Comparison of ENCODE assay signal across 11 cellular contexts in genomic region chr3:71536376-71536965, GRCh38. TPM values are rescaled to one million over a fixed set of nuclear protein-coding genes. Genes with fewer than 3 reads are reported as not detected.
DNase-seq lines count a peak whose midpoint lies in the region; ATAC-seq and TF ChIP-seq lines count a peak whose summit lies in the region.
"Had no signal": no experiment of that assay in that cellular context is flagged by ENCODE, and none has a peak within 500 bp of the region (broad histone marks: within the 10 kb centered on the region; RNA-seq: fewer than 3 reads in every experiment).

No MANE protein-coding gene starts in this region.

- no peaks in the 10 kb centered on the region for H3K27me3 ChIP-seq in SK-N-SH (ENCODE audit: insufficient read depth)
- H3K27me3 ChIP-seq in fibroblast of lung (ENCODE audit: control insufficient read depth, insufficient read depth, low read length) = no peaks in the 10 kb centered on the region
- no peaks in the 10 kb centered on the region for H3K27me3 ChIP-seq in skeletal muscle tissue (ENCODE audit: control insufficient read depth in 3 of 3, insufficient read depth in 3 of 3, low read length in 3 of 3)
- H3K27me3 ChIP-seq in tibial nerve = no peaks in the 10 kb centered on the region
- H3K27me3 ChIP-seq: cardiac muscle cell, MG63, ovary had no signal

- H3K36me3 Mint-ChIP-seq in immature natural killer cell = peaks cover 0 to 4% (median 0%) of the 10 kb centered on the region in 3 donors

- H3K4me1 ChIP-seq in SK-N-SH (ENCODE audit: control insufficient read depth in 1 of 2, insufficient read depth in 2 of 2, low read depth in 1 of 2, low read length in 1 of 2) = peaks cover 12 to 39% of the 10 kb centered on the region in 2 experiments
- H3K4me1 ChIP-seq in fibroblast of lung (ENCODE audit: control insufficient read depth, extremely low read depth, insufficient read depth, low read length) = peaks cover 19% of the 10 kb centered on the region
- peaks cover 0 to 9% (median 9%) of the 10 kb centered on the region in 3 donors for H3K4me1 ChIP-seq in skeletal muscle tissue (ENCODE audit: control insufficient read depth in 3 of 3, insufficient read depth in 3 of 3, low read length in 3 of 3)
- peaks cover 0 to 43% (median 4%) of the 10 kb centered on the region in 4 donors for H3K4me1 ChIP-seq in tibial nerve

- TF ChIP-seq CTCF in SK-N-SH (IDR thresholded peaks at IDR 0.05) (no peak), fibroblast of lung (conservative IDR thresholded peaks at IDR 0.05 in 1 of 2, IDR thresholded peaks at IDR 0.05 in 1 of 2; ENCODE audit: low read depth in 1 of 2, low read length in 2 of 2) (no peak), tibial nerve (IDR thresholded peaks at IDR 0.05) (no peak)

- WGBS in SK-N-SH (ENCODE audit: low lambda C conversion rate) = 48% methylated on average over 7 of the region's 7 CpGs
- 82 to 83% methylated on average over 7 of the region's 7 CpGs for WGBS in tibial nerve, 2 donors

- H3K9ac ChIP-seq in SK-N-SH (peak overlapping the region; percentile 62), fibroblast of lung (ENCODE audit: insufficient read depth, low read length) (peak overlapping the region; percentile 45), skeletal muscle tissue (ENCODE audit: low read depth in 1 of 3, low read length in 3 of 3) (no peak overlapping the region)

- no peak for TF ChIP-seq POLR2A in tibial nerve (IDR thresholded peaks at IDR 0.05)

- ATAC-seq in GM19397 (IDR thresholded peaks at IDR 0.05; ENCODE audit: unreplicated experiment) = no peak

- peaks cover 0 to 8% of the 10 kb centered on the region in 2 experiments for H3K36me3 ChIP-seq in SK-N-SH (replicated peaks in 1 of 2; ENCODE audit: control insufficient read depth in 1 of 2, insufficient read depth in 2 of 2, low read length in 1 of 2)
- H3K36me3 ChIP-seq in fibroblast of lung (ENCODE audit: control insufficient read depth, insufficient read depth, low read length) = no peaks in the 10 kb centered on the region
- peaks cover 0 to 2% (median 0%) of the 10 kb centered on the region in 3 donors for H3K36me3 ChIP-seq in skeletal muscle tissue (ENCODE audit: control insufficient read depth in 3 of 3, insufficient read depth in 3 of 3, low read length in 3 of 3)
- no peaks in the 10 kb centered on the region for H3K36me3 ChIP-seq in tibial nerve
- H3K36me3 ChIP-seq: cardiac muscle cell, MG63, ovary had no signal

- H2AFZ ChIP-seq in SK-N-SH (ENCODE audit: low read depth) (no peak overlapping the region), fibroblast of lung (ENCODE audit: low read length) (no peak overlapping the region)

- H4K20me1 ChIP-seq in SK-N-SH (ENCODE audit: insufficient read depth) (no peaks in the 10 kb centered on the region), fibroblast of lung (ENCODE audit: control insufficient read depth, extremely low read depth, insufficient read depth, low read length) (no peaks in the 10 kb centered on the region)

- H3K27me3 Mint-ChIP-seq in immature natural killer cell (ENCODE audit: low read depth in 3 of 3) = peaks cover 0 to 2% (median 0%) of the 10 kb centered on the region in 3 donors

- H3K27ac ChIP-seq in SK-N-SH (ENCODE audit: low read depth in 2 of 2, low read length in 1 of 2) (peak overlapping the region; percentile 89 to 96), fibroblast of lung (ENCODE audit: insufficient read depth, low read length) (peak overlapping the region; percentile 89), skeletal muscle tissue (ENCODE audit: low read depth, low read length) (peak overlapping the region; percentile 60), tibial nerve (peak overlapping the region in 1 of 4 donors; percentile 52)
- H3K27ac ChIP-seq: cardiac muscle cell had no signal

- H3K9me3 Mint-ChIP-seq in immature natural killer cell = no peaks in the 10 kb centered on the region

- H3K27ac Mint-ChIP-seq in immature natural killer cell = no peak overlapping the region

- H3K4me1 Mint-ChIP-seq in immature natural killer cell = peaks cover 3% of the 10 kb centered on the region in 2 donors

- no peak overlapping the region for H3K4me3 Mint-ChIP-seq in immature natural killer cell

- peak overlapping the region; percentile 83 for H3K4me2 ChIP-seq in SK-N-SH
- peak overlapping the region; percentile 88 for H3K4me2 ChIP-seq in fibroblast of lung (ENCODE audit: extremely low read depth, insufficient read depth, low read length)

- TF ChIP-seq RAD21 in SK-N-SH (IDR thresholded peaks at IDR 0.05; ENCODE audit: low read length) = no peak

- H3K9me3 ChIP-seq in SK-N-SH (no peaks in the 10 kb centered on the region), fibroblast of lung (ENCODE audit: control insufficient read depth, insufficient read depth, low read depth, low read length) (no peaks in the 10 kb centered on the region), skeletal muscle tissue (ENCODE audit: control insufficient read depth in 3 of 3, low read length in 3 of 3) (no peaks in the 10 kb centered on the region), tibial nerve (no peaks in the 10 kb centered on the region)
- H3K9me3 ChIP-seq: MG63, ovary had no signal

- peak overlapping the region in 1 of 2 experiments; percentile 41; a peak in 2 of 4 replicates for H3K4me3 ChIP-seq in SK-N-SH (ENCODE audit: low read depth in 2 of 2, low read length in 1 of 2)
- H3K4me3 ChIP-seq in fibroblast of lung (replicated peaks in 1 of 4; ENCODE audit: control extremely low read depth in 1 of 4, insufficient read depth in 1 of 4, low read depth in 3 of 4, low read length in 4 of 4) = peak overlapping the region; percentile 11 to 23 (median 20)
- no peak overlapping the region for H3K4me3 ChIP-seq in skeletal muscle tissue (ENCODE audit: low read length in 3 of 3)
- H3K4me3 ChIP-seq in tibial nerve = no peak overlapping the region
- H3K4me3 ChIP-seq: cardiac muscle cell, MG63, ovary had no signal

- CTCF ChIA-PET in SK-N-SH (lab: Yijun Ruan, JAX) = no interaction called here

- H3K79me2 ChIP-seq in SK-N-SH (ENCODE audit: insufficient read depth) = peaks cover 87% of the 10 kb centered on the region
- H3K79me2 ChIP-seq in fibroblast of lung (ENCODE audit: control insufficient read depth, insufficient read depth, low read length) = no peaks in the 10 kb centered on the region

- H3K9me2 ChIP-seq in SK-N-SH = no peaks in the 10 kb centered on the region

- DNase-seq in HCEC 1CT (peak; percentile 82), SK-N-SH (no peak), fibroblast of lung (ENCODE audit: low read depth in 2 of 2) (peak; percentile 88 to 94), tibial nerve (ENCODE audit: low spot score in 2 of 2) (no peak), inferior parietal cortex (ENCODE audit: extremely low spot score) (no peak), immature natural killer cell (no peak)

- TF ChIP-seq EP300 in SK-N-SH (IDR thresholded peaks at IDR 0.05; ENCODE audit: borderline replicate concordance in 1 of 2, low read depth in 1 of 2, low read length in 1 of 2) (peak in 1 of 2 experiments; percentile 75; a peak in 1 of 4 replicates), tibial nerve (IDR thresholded peaks at IDR 0.05) (no peak)

- POLR2A ChIA-PET in SK-N-SH (lab: Yijun Ruan, JAX) = no interaction called here

- H3F3A ChIP-seq in SK-N-SH (replicated peaks; ENCODE audit: insufficient read depth) = peaks cover 60% of the 10 kb centered on the region

TF ChIP-seq in SK-N-SH, 30 proteins besides CTCF, POLR2A, EP300 and RAD21 (continues in another document):
- TF ChIP-seq GABPA (IDR thresholded peaks at IDR 0.05; ENCODE audit: low read depth) = no peak
- 0 out of 2 replicates have a peak, but pooled peaks have one; percentile 24 for TF ChIP-seq POLR2AphosphoS5 (IDR thresholded peaks at IDR 0.05; ENCODE audit: low read depth, low read length)
- TF ChIP-seq REST (IDR thresholded peaks at IDR 0.05; ENCODE audit: low read depth, low read length) = no peak
- no peak for TF ChIP-seq RCOR1 (IDR thresholded peaks at IDR 0.05; ENCODE audit: low read length)

RNA-seq across cellular contexts. Expression of gene FOXP1, which starts 47.1 kb away (rescaled TPM):
- polyA plus RNA-seq in SK-N-SH (2012; rRNA removed) = 8.8 and 10.5 TPM in 2 replicates
- 5.7 and 6.3 TPM in 2 replicates for polyA plus RNA-seq in SK-N-SH (2012; cell fraction: cytosol; rRNA removed)
- 10.3 and 11.2 TPM in 2 replicates for polyA plus RNA-seq in SK-N-SH (2012; cell fraction: nucleus; rRNA removed)
- total RNA-seq in fibroblast of lung = 85.3 and 101 TPM in 2 replicates
- polyA plus RNA-seq in fibroblast of lung = 70.3 and 79.9 TPM in 2 replicates
- 45.7 and 51.0 TPM in 2 replicates for polyA plus RNA-seq in fibroblast of lung (2012)
- 122 and 145 TPM in 2 replicates for polyA minus RNA-seq in fibroblast of lung (ENCODE audit: low replicate concordance)
- total RNA-seq in skeletal muscle tissue = 36.0 TPM
- total RNA-seq in tibial nerve = 100 to 1,000 TPM in 1 of 4 donors, 10 to 100 TPM in 3; 86.4 to 107 (median 93.8) TPM
- 100 to 1,000 TPM in 1 of 3 donors, 10 to 100 TPM in 2; 68.2 to 133 (median 84.0) TPM for polyA plus RNA-seq in immature natural killer cell

Comparison
In these comparisons a context has a peak if more than half of its experiments do, and no peak if none do; other contexts are left out.
1. DNase-seq: peak in HCEC 1CT (single experiment) and fibroblast of lung (2 of 2); none in SK-N-SH (single experiment), tibial nerve (0 of 2), inferior parietal cortex (single experiment) and immature natural killer cell (0 of 3).
2. H3K4me3 ChIP-seq: peak in fibroblast of lung (4 of 4); none in skeletal muscle tissue (0 of 3) and tibial nerve (0 of 4).
3. H3K9ac ChIP-seq: peak in SK-N-SH (single experiment) and fibroblast of lung (single experiment); none in skeletal muscle tissue (0 of 3).